14 cellular contexts compared by ENCODE assay signal in genomic region chr18:23226386-23226785, GRCh38.
DNase-seq lines count a peak whose midpoint lies in the region; ATAC-seq, FAIRE-seq and TF ChIP-seq lines count a peak whose summit lies in the region.
"Had no signal": no experiment of that assay in that cellular context is flagged by ENCODE, and none has a peak within 500 bp of the region (broad histone marks: within the 10 kb centered on the region; RNA-seq: fewer than 3 reads in every experiment).

No MANE protein-coding gene starts in this region.

- H3K27me3 Mint-ChIP-seq in HFFc6 (ENCODE audit: insufficient read depth): peaks cover 5% of the 10 kb centered on the region
- H3K27me3 Mint-ChIP-seq in astrocyte (ENCODE audit: low read depth, unreplicated experiment): no peaks in the 10 kb centered on the region
- H3K27me3 Mint-ChIP-seq in stimulated activated naive B cell treated with anti-CD40 and anti-IgM and Interleukin-4, amounts not matched to agents 10 μg/mL and 1 μg/mL and 100 μg/mL, for 72 hours: no peaks in the 10 kb centered on the region
- H3K27me3 Mint-ChIP-seq: activated naive CD8-positive, alpha-beta T cell had no signal

- H4K20me1 ChIP-seq in astrocyte (ENCODE audit: insufficient read depth, low read length): no peaks in the 10 kb centered on the region

- FAIRE-seq in astrocyte (lab: Jason Lieb, UNC): no peak
- FAIRE-seq: endometrium, kidney had no signal

- no peaks in the 10 kb centered on the region for H3K79me2 ChIP-seq in astrocyte (ENCODE audit: insufficient read depth, low read length)
- H3K79me2 ChIP-seq: parathyroid adenoma had no signal

- peaks cover 68% of the 10 kb centered on the region for H3K4me1 Mint-ChIP-seq in HFFc6 (ENCODE audit: low read depth)
- H3K4me1 Mint-ChIP-seq in astrocyte (ENCODE audit: low read depth, unreplicated experiment): peaks cover 55% of the 10 kb centered on the region
- peaks cover 42 to 77% of the 10 kb centered on the region in 2 donors for H3K4me1 Mint-ChIP-seq in stimulated activated naive B cell treated with anti-CD40 and anti-IgM and Interleukin-4, amounts not matched to agents 10 μg/mL and 1 μg/mL and 100 μg/mL, for 72 hours

- no peaks in the 10 kb centered on the region for H3K9me3 ChIP-seq in astrocyte (ENCODE audit: insufficient read depth, low read depth, low read length)
- H3K9me3 ChIP-seq: SJSA1 had no signal

- no peak overlapping the region for H3K4me3 ChIP-seq in astrocyte (ENCODE audit: insufficient read depth, low read depth, low read length)
- H3K4me3 ChIP-seq: SJSA1 had no signal

- H3K36me3 Mint-ChIP-seq in HFFc6 (ENCODE audit: low read depth): no peaks in the 10 kb centered on the region
- H3K36me3 Mint-ChIP-seq in astrocyte (ENCODE audit: low read depth, unreplicated experiment): peaks cover 3% of the 10 kb centered on the region
- H3K36me3 Mint-ChIP-seq in stimulated activated naive B cell treated with anti-CD40 and anti-IgM and Interleukin-4, amounts not matched to agents 10 μg/mL and 1 μg/mL and 100 μg/mL, for 72 hours: peaks cover 18 to 28% of the 10 kb centered on the region in 2 donors
- H3K36me3 Mint-ChIP-seq: activated naive CD8-positive, alpha-beta T cell had no signal

- H3K27me3 ChIP-seq in astrocyte (ENCODE audit: insufficient read depth, low read length): no peaks in the 10 kb centered on the region
- H3K27me3 ChIP-seq: SJSA1 had no signal

- H3K9me3 Mint-ChIP-seq in HFFc6 (no peaks in the 10 kb centered on the region), astrocyte (ENCODE audit: unreplicated experiment) (no peaks in the 10 kb centered on the region)
- no peaks in the 10 kb centered on the region for H3K9me3 Mint-ChIP-seq in stimulated activated naive B cell treated with anti-CD40 and anti-IgM and Interleukin-4, amounts not matched to agents 10 μg/mL and 1 μg/mL and 100 μg/mL, for 72 hours

- H3K4me1 ChIP-seq in astrocyte (ENCODE audit: insufficient read depth, low read length): peaks cover 49% of the 10 kb centered on the region

- peak overlapping the region; percentile 70 for H3K27ac ChIP-seq in astrocyte (ENCODE audit: low read depth, low read length)
- H3K27ac ChIP-seq: parathyroid adenoma had no signal

- H3K4me2 ChIP-seq in astrocyte (ENCODE audit: low read length): peak overlapping the region; percentile 76

- DNase-seq in HFFc6 (peak; percentile 15), astrocyte (ENCODE audit: low read depth) (peak; percentile 63), left ventricle myocardium superior (no peak), NCI-H146 treated with DMSO at 0.1 percent for 48 hours (lab: John Stamatoyannopoulos, UW; ENCODE audit: unreplicated experiment) (no peak), GOT3 (lab: John Stamatoyannopoulos, UW) (no peak)
- no peak for DNase-seq in stimulated activated naive B cell treated with anti-CD40 and anti-IgM and Interleukin-4, amounts not matched to agents 10 μg/mL and 1 μg/mL and 100 μg/mL, for 72 hours
- DNase-seq: kidney, NCI-H345 had no signal

- intact Hi-C loops in left ventricle myocardium superior (cut with micrococcal nuclease): loop anchor here (10.0 kb wide), 1 partner anchor 128 kb away; no protein-coding TSS in a partner anchor

- H3K27ac Mint-ChIP-seq in HFFc6 (peak overlapping the region; percentile 85), astrocyte (ENCODE audit: unreplicated experiment) (peak overlapping the region; percentile 20)
- peak overlapping the region; percentile 97 for H3K27ac Mint-ChIP-seq in stimulated activated naive B cell treated with anti-CD40 and anti-IgM and Interleukin-4, amounts not matched to agents 10 μg/mL and 1 μg/mL and 100 μg/mL, for 72 hours
- H3K27ac Mint-ChIP-seq: activated naive CD8-positive, alpha-beta T cell had no signal

- H2AFZ ChIP-seq in astrocyte (ENCODE audit: low read depth, low read length): no peak overlapping the region
- H2AFZ ChIP-seq: parathyroid adenoma had no signal

- no peak overlapping the region for H3K9ac ChIP-seq in astrocyte (ENCODE audit: low read length)
- H3K9ac ChIP-seq: parathyroid adenoma had no signal

- peak; percentile 39 for ATAC-seq in left ventricle myocardium superior
- ATAC-seq in stimulated activated naive B cell treated with anti-CD40 and anti-IgM and Interleukin-4, amounts not matched to agents 10 μg/mL and 1 μg/mL and 100 μg/mL, for 72 hours (replicated peaks): no peak
- no peak for ATAC-seq in GM19324 (IDR thresholded peaks at IDR 0.05; ENCODE audit: low FRiP score, unreplicated experiment)
- no peak for ATAC-seq in HG03196 (IDR thresholded peaks at IDR 0.05; ENCODE audit: unreplicated experiment)

- H3K4me3 Mint-ChIP-seq in HFFc6: peak overlapping the region; percentile 39; the same call in 1 of the 2 replicates
- H3K4me3 Mint-ChIP-seq in astrocyte (ENCODE audit: unreplicated experiment): no peak overlapping the region
- no peak overlapping the region for H3K4me3 Mint-ChIP-seq in stimulated activated naive B cell treated with anti-CD40 and anti-IgM and Interleukin-4, amounts not matched to agents 10 μg/mL and 1 μg/mL and 100 μg/mL, for 72 hours
- H3K4me3 Mint-ChIP-seq: activated naive CD8-positive, alpha-beta T cell had no signal

- no peak for TF ChIP-seq CTCF in HFFc6 (IDR thresholded peaks at IDR 0.05)
- no peak for TF ChIP-seq CTCF in astrocyte (IDR thresholded peaks at IDR 0.05; ENCODE audit: insufficient read depth, low read depth, low read length)

- no peaks in the 10 kb centered on the region for H3K36me3 ChIP-seq in astrocyte (ENCODE audit: insufficient read depth, low read length)
- H3K36me3 ChIP-seq: SJSA1 had no signal

Comparison
In these comparisons a context has a peak if more than half of its experiments do, and no peak if none do; other contexts are left out.
1. DNase-seq: peak in HFFc6 (single experiment) and astrocyte (single experiment); none in left ventricle myocardium superior (single experiment), stimulated activated naive B cell treated with anti-CD40 and anti-IgM and Interleukin-4, amounts not matched to agents 10 μg/mL and 1 μg/mL and 100 μg/mL, for 72 hours (single experiment), NCI-H146 treated with DMSO at 0.1 percent for 48 hours (single experiment) and GOT3 (single experiment).
2. H3K27ac Mint-ChIP-seq: peak in every context shown above with its lines; median percentile 97 in stimulated activated naive B cell treated with anti-CD40 and anti-IgM and Interleukin-4, amounts not matched to agents 10 μg/mL and 1 μg/mL and 100 μg/mL, for 72 hours; 85 in HFFc6; 20 in astrocyte.